1 cellular context compared by ENCODE assay signal in the genomic region with DNA sequence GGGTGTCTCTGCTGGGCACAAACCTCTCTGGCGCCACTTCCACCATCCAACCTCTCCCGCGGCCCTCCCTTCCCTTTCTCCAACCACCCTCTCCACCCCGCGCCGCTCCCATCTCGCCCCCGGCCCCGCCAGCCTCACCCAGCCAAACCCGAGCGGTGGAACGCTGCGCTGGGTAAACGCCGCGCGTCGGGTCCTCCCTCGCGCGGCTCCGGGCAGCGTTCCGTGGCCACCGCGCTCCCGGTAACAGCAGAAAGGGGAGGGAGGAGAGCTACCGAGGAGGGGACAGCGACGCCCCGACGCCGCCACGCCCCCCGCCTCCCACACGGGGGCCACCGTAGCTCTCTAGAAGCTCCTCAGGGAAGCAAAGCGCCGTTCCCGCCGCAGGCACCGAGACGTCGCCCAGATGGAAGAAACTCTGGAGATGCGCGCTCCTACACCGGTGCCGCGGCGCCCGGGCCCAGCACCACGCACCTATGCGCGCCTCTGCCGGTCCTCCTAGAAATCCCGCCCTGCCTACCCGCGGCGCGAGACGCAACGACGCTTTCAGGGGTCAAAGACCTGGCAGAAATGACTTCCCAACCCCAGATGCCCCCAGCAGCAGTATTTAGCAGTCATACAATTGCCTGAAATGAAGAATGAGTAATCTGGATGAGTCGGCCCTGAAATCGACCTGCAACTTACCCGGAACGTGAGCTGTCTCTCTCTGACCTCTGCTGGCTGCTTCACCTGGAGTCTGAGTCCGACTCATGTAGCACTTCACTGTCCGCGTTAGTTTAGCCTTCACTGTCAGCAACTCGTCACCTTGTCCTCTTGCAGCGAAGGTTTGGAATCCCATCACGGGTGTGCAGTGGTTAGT.
TF ChIP-seq lines count a peak whose summit lies in the region.

A gene with protein sequence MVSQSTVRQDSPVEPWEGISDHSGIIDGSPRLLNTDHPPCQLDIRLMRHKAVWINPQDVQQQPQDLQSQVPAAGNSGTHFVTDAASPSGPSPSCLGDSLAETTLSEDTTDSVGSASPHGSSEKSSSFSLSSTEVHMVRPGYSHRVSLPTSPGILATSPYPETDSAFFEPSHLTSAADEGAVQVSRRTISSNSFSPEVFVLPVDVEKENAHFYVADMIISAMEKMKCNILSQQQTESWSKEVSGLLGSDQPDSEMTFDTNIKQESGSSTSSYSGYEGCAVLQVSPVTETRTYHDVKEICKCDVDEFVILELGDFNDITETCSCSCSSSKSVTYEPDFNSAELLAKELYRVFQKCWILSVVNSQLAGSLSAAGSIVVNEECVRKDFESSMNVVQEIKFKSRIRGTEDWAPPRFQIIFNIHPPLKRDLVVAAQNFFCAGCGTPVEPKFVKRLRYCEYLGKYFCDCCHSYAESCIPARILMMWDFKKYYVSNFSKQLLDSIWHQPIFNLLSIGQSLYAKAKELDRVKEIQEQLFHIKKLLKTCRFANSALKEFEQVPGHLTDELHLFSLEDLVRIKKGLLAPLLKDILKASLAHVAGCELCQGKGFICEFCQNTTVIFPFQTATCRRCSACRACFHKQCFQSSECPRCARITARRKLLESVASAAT (minus strand): TSS at position 257 of the 856 bp plus-strand sequence. CDS start 14,777 bp downstream, outside the sequence.

TF ChIP-seq in A549, 52 proteins besides CTCF, POLR2A, EP300 and RAD21:
- TF ChIP-seq, protein P1, sequence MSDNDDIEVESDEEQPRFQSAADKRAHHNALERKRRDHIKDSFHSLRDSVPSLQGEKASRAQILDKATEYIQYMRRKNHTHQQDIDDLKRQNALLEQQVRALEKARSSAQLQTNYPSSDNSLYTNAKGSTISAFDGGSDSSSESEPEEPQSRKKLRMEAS (IDR thresholded peaks at IDR 0.05) = no peak
- TF ChIP-seq HEYL (CRISPR knock-in tag; IDR thresholded peaks at IDR 0.05) = no peak
